Comparison of ENCODE assay signal across 11 cellular contexts in the genomic region with DNA sequence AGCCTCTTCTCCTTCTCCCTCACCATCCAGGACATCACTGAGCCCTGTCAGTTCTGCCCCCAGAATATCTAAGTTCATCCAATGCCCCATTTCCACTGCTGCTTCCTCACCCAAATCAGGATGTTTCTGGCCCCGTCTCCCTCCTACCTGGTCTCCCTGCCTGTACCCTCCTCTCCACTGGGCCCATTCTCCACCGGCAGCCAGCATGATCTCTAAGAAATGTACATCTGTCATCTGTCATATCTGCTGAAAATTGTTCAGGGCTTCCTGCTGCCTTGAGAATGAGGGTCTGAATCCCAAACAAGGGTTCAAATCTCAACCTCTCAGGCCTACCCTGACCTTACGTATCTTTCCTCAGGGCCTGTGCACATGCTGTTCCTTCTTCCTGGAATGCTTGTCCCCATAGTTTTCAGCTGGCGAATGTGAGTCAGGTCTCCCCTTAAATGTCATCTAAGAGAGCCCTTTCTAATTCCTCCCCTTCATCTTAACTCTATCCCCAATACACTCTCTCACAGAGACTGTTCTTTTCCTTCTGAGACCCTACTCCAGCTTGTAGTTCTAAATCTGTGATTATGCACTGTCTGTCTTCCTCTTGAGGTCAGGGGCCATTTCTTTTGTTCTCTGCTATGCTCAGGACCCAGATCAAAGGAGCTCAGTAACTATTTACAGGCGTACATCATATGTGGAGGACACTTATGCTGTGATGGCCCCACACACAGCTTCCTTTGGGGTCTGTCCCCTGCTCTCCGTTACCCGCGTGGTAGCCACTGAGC. TPM values are rescaled to one million over a fixed set of nuclear protein-coding genes. Genes with fewer than 3 reads are reported as not detected.
A peak's percentile ranks its signal among the peaks of the same experiment; 100 is the strongest.
DNase-seq lines count a peak whose midpoint lies in the region; ATAC-seq and TF ChIP-seq lines count a peak whose summit lies in the region.
"Had no signal": no experiment of that assay in that cellular context is flagged by ENCODE, and none has a peak within 500 bp of the region (broad histone marks: within the 10 kb centered on the region; RNA-seq: fewer than 3 reads in every experiment).

No MANE protein-coding gene starts in this region.

- WGBS in heart left ventricle, 4 donors = 85 to 97% (median 90%) methylated on average over 8 of the region's 8 CpGs
- 71 to 73% methylated on average over 8 of the region's 8 CpGs for WGBS in upper lobe of left lung, 2 donors

- TF ChIP-seq CTCF in heart left ventricle (IDR thresholded peaks at IDR 0.05) (no peak), brain (conservative IDR thresholded peaks at IDR 0.05) (no peak), upper lobe of left lung (IDR thresholded peaks at IDR 0.05) (no peak)

- DNase-seq in heart left ventricle = no peak
- DNase-seq in Right ventricle myocardium inferior (ENCODE audit: missing footprints) = no peak
- DNase-seq in upper lobe of left lung = no peak
- no peak for DNase-seq in stimulated activated CD4-positive, alpha-beta T cell treated with anti-CD3 and anti-CD28 coated beads, Interleukin-4, amount 100 ng/mL, for 1 hour
- DNase-seq: SHP77 had no signal

- H3K27me3 Mint-ChIP-seq in brain = no peaks in the 10 kb centered on the region
- H3K27me3 Mint-ChIP-seq: stimulated activated memory B cell treated with anti-CD40 and anti-IgM and Interleukin-4, amounts not matched to agents 10 μg/mL and 1 μg/mL and 100 μg/mL, for 72 hours had no signal

- peaks cover 0 to 4% (median 2%) of the 10 kb centered on the region in 12 donors for H3K9me3 ChIP-seq in heart left ventricle
- H3K9me3 ChIP-seq in muscle layer of duodenum (ENCODE audit: control insufficient read depth in 1 of 2, low read length in 2 of 2) = no peaks in the 10 kb centered on the region
- no peaks in the 10 kb centered on the region for H3K9me3 ChIP-seq in upper lobe of left lung
- H3K9me3 ChIP-seq: ovary had no signal

- no peak overlapping the region for H3K4me3 Mint-ChIP-seq in brain
- H3K4me3 Mint-ChIP-seq: stimulated activated memory B cell treated with anti-CD40 and anti-IgM and Interleukin-4, amounts not matched to agents 10 μg/mL and 1 μg/mL and 100 μg/mL, for 72 hours had no signal

- H3K9me3 Mint-ChIP-seq in brain = peaks cover 7 to 13% (median 11%) of the 10 kb centered on the region in 5 experiments

- ATAC-seq in heart left ventricle (no peak), Right ventricle myocardium inferior (no peak), upper lobe of left lung (ENCODE audit: low FRiP score in 2 of 2) (no peak), GM18861 (IDR thresholded peaks at IDR 0.05; ENCODE audit: unreplicated experiment) (no peak), GM19455 (IDR thresholded peaks at IDR 0.05; ENCODE audit: unreplicated experiment) (no peak)
- ATAC-seq: stimulated activated memory B cell treated with anti-CD40 and anti-IgM and Interleukin-4, amounts not matched to agents 10 μg/mL and 1 μg/mL and 100 μg/mL, for 72 hours had no signal

- TF ChIP-seq POLR2A in heart left ventricle (IDR thresholded peaks at IDR 0.05) (no peak), upper lobe of left lung (IDR thresholded peaks at IDR 0.05) (no peak)

- no peak overlapping the region for H3K4me3 ChIP-seq in heart left ventricle
- no peak overlapping the region for H3K4me3 ChIP-seq in muscle layer of duodenum (ENCODE audit: low read depth in 1 of 2, low read length in 2 of 2)
- H3K4me3 ChIP-seq in upper lobe of left lung = no peak overlapping the region
- H3K4me3 ChIP-seq: ovary had no signal

- peaks cover 71% of the 10 kb centered on the region for H3K4me1 Mint-ChIP-seq in brain
- H3K4me1 Mint-ChIP-seq: stimulated activated memory B cell treated with anti-CD40 and anti-IgM and Interleukin-4, amounts not matched to agents 10 μg/mL and 1 μg/mL and 100 μg/mL, for 72 hours had no signal

- intact Hi-C loops in heart left ventricle (cut with DNase I) = loop anchor here in 2 of 10 donors (5.0 kb wide), 1 partner anchor 39 kb away; the partner anchor contains the start of gene SMAD3 (in 2 of the 2)
- intact Hi-C loops in Right ventricle myocardium inferior (cut with DNase I) = no loop called here

- H3K36me3 ChIP-seq in heart left ventricle (no peaks in the 10 kb centered on the region), muscle layer of duodenum (ENCODE audit: control insufficient read depth in 1 of 2, insufficient read depth in 2 of 2, low read length in 2 of 2) (no peaks in the 10 kb centered on the region), upper lobe of left lung (no peaks in the 10 kb centered on the region)
- H3K36me3 ChIP-seq: ovary had no signal

- TF ChIP-seq EP300 in upper lobe of left lung (IDR thresholded peaks at IDR 0.05) = no peak

- peak overlapping the region in 11 of 12 donors; percentile 1 to 77 (median 61) for H3K27ac ChIP-seq in heart left ventricle
- H3K27ac ChIP-seq in muscle layer of duodenum (ENCODE audit: low read length) = peak overlapping the region; percentile 88
- H3K27ac ChIP-seq in upper lobe of left lung = peak overlapping the region; percentile 62 to 70 (median 64)

- H3K27me3 ChIP-seq in heart left ventricle = no peaks in the 10 kb centered on the region
- no peaks in the 10 kb centered on the region for H3K27me3 ChIP-seq in muscle layer of duodenum (ENCODE audit: low read depth, low read length)
- no peaks in the 10 kb centered on the region for H3K27me3 ChIP-seq in upper lobe of left lung
- H3K27me3 ChIP-seq: ovary had no signal

- peaks cover 13 to 98% (median 74%) of the 10 kb centered on the region in 12 donors for H3K4me1 ChIP-seq in heart left ventricle
- peaks cover 43 to 61% of the 10 kb centered on the region in 2 donors for H3K4me1 ChIP-seq in muscle layer of duodenum (ENCODE audit: control insufficient read depth in 1 of 2, insufficient read depth in 2 of 2, low read length in 2 of 2)
- peaks cover 67 to 86% (median 81%) of the 10 kb centered on the region in 4 donors for H3K4me1 ChIP-seq in upper lobe of left lung

- peak overlapping the region in 4 of 5 experiments; percentile 29 to 81 (median 48) for H3K27ac Mint-ChIP-seq in brain
- H3K27ac Mint-ChIP-seq: stimulated activated memory B cell treated with anti-CD40 and anti-IgM and Interleukin-4, amounts not matched to agents 10 μg/mL and 1 μg/mL and 100 μg/mL, for 72 hours had no signal

- H3K36me3 Mint-ChIP-seq in brain = peaks cover 12% of the 10 kb centered on the region

RNA-seq across cellular contexts. Expression of gene SMAD3, which starts 40.8 kb away (rescaled TPM):
- 10 to 100 TPM; 12.1 to 34.3 (median 16.3) TPM for total RNA-seq in heart left ventricle
- 1 to 10 TPM; 5.6 to 9.8 TPM for polyA plus RNA-seq in heart left ventricle
- 18.0 TPM for total RNA-seq in Right ventricle myocardium inferior
- 7.8 TPM for polyA plus RNA-seq in brain (ENCODE audit: insufficient read depth, low read depth, low replicate concordance)
- total RNA-seq in upper lobe of left lung = 10 to 100 TPM; 31.7 to 44.5 (median 36.3) TPM
